8 cellular contexts compared by ENCODE assay signal in the genomic region with DNA sequence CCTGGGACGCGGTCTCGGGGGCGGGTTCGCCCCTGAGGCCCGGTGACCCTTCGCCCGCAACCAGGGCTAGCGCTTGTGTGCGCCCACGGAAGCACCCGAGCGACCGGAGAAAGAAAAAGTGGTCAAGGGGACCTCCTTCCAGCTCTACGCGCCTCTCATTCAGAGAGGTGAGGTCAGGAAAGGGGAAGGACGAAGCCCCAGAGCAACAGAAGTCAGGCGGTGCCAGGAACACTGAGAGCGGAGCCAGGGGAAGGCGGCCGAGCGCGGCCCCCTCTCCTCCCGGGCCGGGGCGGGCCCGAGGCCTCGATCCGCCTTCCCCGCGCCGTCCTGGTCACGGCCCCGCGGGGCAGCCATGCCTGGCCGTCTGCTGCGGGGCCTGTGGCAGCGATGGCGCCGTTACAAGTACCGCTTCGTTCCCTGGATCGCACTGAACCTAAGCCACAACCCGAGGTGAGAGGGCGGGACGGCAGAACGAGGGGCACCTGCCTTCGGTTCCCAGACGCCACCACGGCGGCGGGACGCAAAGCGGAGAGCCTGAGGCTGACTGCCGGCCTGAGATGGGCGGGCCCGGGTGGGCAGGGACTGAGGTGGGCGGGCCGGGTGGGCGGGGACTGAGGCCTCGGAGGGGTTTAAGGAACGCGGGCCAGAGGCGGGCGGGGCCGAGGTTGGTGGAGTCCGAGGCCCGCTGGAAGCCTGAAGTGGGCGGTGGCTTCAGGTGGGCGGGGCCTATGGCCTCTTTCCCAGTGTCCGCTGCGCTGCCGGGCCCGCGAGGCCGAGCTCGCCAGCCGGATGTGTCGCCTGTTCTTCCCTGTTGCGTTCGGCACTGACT. TPM values are rescaled to one million over a fixed set of nuclear protein-coding genes. Genes with fewer than 3 reads are reported as not detected.
A peak's percentile ranks its signal among the peaks of the same experiment; 100 is the strongest.
DNase-seq lines count a peak whose midpoint lies in the region; ATAC-seq lines count a peak whose summit lies in the region.

A gene with protein sequence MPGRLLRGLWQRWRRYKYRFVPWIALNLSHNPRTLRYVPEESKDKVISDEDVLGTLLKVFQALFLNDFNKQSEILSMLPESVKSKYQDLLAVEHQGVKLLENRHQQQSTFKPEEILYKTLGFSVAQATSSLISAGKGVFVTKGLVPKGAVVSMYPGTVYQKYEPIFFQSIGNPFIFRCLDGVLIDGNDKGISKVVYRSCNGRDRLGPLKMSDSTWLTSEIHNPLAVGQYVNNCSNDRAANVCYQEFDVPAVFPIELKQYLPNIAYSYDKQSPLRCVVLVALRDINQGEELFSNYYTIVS (plus strand): TSS at position 303 of the 829 bp plus-strand sequence. CDS start 50 bp downstream, at position 353.

- peak within 1 kb of the TSS; percentile 90 to 93 for H3K27ac Mint-ChIP-seq in effector memory CD8-positive, alpha-beta T cell
- peak within 1 kb of the TSS; percentile 93 for H3K27ac Mint-ChIP-seq in memory B cell

- H3K9me3 Mint-ChIP-seq in effector memory CD8-positive, alpha-beta T cell: no peaks in the 10 kb centered on the region
- peaks cover 5% of the 10 kb centered on the region for H3K9me3 Mint-ChIP-seq in memory B cell

- peaks cover 9% of the 10 kb centered on the region for H3K36me3 Mint-ChIP-seq in effector memory CD8-positive, alpha-beta T cell (ENCODE audit: insufficient read depth)
- peaks cover 3% of the 10 kb centered on the region for H3K36me3 Mint-ChIP-seq in memory B cell

- H3K4me1 Mint-ChIP-seq in effector memory CD8-positive, alpha-beta T cell (ENCODE audit: low read depth in 2 of 2): peaks cover 19% of the 10 kb centered on the region in 2 donors
- peaks cover 18% of the 10 kb centered on the region for H3K4me1 Mint-ChIP-seq in memory B cell

- H3K27me3 Mint-ChIP-seq in effector memory CD8-positive, alpha-beta T cell: no peaks in the 10 kb centered on the region
- H3K27me3 Mint-ChIP-seq in memory B cell: no peaks in the 10 kb centered on the region

- peak within 1 kb of the TSS; percentile 95 to 96 for H3K4me3 Mint-ChIP-seq in effector memory CD8-positive, alpha-beta T cell
- H3K4me3 Mint-ChIP-seq in memory B cell: peak within 1 kb of the TSS; percentile 98

- DNase-seq in COLO668 (lab: John Stamatoyannopoulos, UW; ENCODE audit: unreplicated experiment): peak; percentile 95
- peak; percentile 99 for DNase-seq in HT-29 (ENCODE audit: low spot score)
- DNase-seq in NK-92 treated with Interleukin-12 subunit alpha and Interleukin-12 subunit beta, amount 100 ng/mL, for 24 hours (lab: John Stamatoyannopoulos, UW): peak; percentile 97
- DNase-seq in activated CD8-positive, alpha-beta memory T cell treated with anti-CD3 and anti-CD28 coated beads for 48 hours (ENCODE audit: low read depth in 2 of 3, low spot score in 2 of 3): peak; percentile 77 to 89 (median 78)
- DNase-seq in effector memory CD8-positive, alpha-beta T cell: peak; percentile 74 to 76 (median 75)
- peak; percentile 74 to 82 for DNase-seq in memory B cell (ENCODE audit: low spot score in 2 of 2)
- peak; percentile 74 for DNase-seq in stimulated activated CD8-positive, alpha-beta memory T cell treated with anti-CD3 and anti-CD28 coated beads, Interleukin-12 subunit alpha, Interleukin-12 subunit beta, amount 100 ng/mL, for 1 hour (ENCODE audit: low read depth)

- ATAC-seq in GM21360 (IDR thresholded peaks at IDR 0.05; ENCODE audit: unreplicated experiment) (peak; percentile 95), memory B cell (ENCODE audit: low read depth) (peak; percentile 80)
- ATAC-seq in effector memory CD8-positive, alpha-beta T cell (replicated peaks): peak; percentile 84

RNA-seq across cellular contexts. Expression of the gene that starts here (rescaled TPM):
- 6.9 and 7.0 TPM in 2 replicates for total RNA-seq in HT-29 (2014; rRNA removed; shearing (Covaris generic))

Comparison
In these comparisons a context has a peak if more than half of its experiments do, and no peak if none do; other contexts are left out.
1. Peak in every context shown above with its lines: DNase-seq and ATAC-seq.